1 cellular context compared by ENCODE assay signal in the genomic region with DNA sequence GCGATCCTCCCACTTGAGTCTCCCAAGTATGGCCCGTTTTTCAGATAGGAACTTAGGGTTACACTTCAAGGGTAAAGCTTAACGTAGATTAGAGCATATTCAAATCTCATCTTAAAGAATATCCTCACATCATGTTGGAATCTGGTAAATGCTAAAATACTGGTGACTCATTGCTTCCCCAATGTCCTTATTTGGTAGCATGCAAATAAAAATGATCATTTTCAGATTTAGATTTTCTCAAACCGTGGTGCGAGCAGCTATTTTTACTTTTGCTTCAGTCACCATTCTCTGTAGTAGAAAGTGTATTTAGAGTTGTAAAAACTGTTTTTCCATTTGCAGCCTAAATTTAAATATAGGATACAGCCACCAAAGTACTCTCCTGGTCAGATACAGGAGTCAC.
TF ChIP-seq lines count a peak whose summit lies in the region.

No MANE protein-coding gene starts in this region.

TF ChIP-seq in GM23338, 12 proteins besides CTCF, POLR2A, EP300 and RAD21 (continued from another document):
- TF ChIP-seq, protein P1, sequence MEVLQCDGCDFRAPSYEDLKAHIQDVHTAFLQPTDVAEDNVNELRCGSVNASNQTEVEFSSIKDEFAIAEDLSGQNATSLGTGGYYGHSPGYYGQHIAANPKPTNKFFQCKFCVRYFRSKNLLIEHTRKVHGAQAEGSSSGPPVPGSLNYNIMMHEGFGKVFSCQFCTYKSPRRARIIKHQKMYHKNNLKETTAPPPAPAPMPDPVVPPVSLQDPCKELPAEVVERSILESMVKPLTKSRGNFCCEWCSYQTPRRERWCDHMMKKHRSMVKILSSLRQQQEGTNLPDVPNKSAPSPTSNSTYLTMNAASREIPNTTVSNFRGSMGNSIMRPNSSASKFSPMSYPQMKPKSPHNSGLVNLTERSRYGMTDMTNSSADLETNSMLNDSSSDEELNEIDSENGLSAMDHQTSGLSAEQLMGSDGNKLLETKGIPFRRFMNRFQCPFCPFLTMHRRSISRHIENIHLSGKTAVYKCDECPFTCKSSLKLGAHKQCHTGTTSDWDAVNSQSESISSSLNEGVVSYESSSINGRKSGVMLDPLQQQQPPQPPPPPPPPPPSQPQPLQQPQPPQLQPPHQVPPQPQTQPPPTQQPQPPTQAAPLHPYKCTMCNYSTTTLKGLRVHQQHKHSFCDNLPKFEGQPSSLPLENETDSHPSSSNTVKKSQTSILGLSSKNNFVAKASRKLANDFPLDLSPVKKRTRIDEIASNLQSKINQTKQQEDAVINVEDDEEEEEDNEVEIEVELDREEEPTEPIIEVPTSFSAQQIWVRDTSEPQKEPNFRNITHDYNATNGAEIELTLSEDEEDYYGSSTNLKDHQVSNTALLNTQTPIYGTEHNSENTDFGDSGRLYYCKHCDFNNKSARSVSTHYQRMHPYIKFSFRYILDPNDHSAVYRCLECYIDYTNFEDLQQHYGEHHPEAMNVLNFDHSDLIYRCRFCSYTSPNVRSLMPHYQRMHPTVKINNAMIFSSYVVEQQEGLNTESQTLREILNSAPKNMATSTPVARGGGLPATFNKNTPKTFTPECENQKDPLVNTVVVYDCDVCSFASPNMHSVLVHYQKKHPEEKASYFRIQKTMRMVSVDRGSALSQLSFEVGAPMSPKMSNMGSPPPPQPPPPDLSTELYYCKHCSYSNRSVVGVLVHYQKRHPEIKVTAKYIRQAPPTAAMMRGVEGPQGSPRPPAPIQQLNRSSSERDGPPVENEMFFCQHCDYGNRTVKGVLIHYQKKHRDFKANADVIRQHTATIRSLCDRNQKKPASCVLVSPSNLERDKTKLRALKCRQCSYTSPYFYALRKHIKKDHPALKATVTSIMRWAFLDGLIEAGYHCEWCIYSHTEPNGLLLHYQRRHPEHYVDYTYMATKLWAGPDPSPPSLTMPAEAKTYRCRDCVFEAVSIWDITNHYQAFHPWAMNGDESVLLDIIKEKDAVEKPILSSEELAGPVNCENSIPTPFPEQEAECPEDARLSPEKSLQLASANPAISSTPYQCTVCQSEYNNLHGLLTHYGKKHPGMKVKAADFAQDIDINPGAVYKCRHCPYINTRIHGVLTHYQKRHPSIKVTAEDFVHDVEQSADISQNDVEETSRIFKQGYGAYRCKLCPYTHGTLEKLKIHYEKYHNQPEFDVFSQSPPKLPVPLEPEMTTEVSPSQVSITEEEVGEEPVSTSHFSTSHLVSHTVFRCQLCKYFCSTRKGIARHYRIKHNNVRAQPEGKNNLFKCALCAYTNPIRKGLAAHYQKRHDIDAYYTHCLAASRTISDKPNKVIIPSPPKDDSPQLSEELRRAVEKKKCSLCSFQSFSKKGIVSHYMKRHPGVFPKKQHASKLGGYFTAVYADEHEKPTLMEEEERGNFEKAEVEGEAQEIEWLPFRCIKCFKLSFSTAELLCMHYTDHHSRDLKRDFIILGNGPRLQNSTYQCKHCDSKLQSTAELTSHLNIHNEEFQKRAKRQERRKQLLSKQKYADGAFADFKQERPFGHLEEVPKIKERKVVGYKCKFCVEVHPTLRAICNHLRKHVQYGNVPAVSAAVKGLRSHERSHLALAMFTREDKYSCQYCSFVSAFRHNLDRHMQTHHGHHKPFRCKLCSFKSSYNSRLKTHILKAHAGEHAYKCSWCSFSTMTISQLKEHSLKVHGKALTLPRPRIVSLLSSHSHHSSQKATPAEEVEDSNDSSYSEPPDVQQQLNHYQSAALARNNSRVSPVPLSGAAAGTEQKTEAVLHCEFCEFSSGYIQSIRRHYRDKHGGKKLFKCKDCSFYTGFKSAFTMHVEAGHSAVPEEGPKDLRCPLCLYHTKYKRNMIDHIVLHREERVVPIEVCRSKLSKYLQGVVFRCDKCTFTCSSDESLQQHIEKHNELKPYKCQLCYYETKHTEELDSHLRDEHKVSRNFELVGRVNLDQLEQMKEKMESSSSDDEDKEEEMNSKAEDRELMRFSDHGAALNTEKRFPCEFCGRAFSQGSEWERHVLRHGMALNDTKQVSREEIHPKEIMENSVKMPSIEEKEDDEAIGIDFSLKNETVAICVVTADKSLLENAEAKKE (CRISPR knock-in tag; IDR thresholded peaks at IDR 0.05): no peak
- TF ChIP-seq, protein P2, sequence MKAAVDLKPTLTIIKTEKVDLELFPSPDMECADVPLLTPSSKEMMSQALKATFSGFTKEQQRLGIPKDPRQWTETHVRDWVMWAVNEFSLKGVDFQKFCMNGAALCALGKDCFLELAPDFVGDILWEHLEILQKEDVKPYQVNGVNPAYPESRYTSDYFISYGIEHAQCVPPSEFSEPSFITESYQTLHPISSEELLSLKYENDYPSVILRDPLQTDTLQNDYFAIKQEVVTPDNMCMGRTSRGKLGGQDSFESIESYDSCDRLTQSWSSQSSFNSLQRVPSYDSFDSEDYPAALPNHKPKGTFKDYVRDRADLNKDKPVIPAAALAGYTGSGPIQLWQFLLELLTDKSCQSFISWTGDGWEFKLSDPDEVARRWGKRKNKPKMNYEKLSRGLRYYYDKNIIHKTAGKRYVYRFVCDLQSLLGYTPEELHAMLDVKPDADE (IDR thresholded peaks at IDR 0.05): no peak
- no peak for TF ChIP-seq ZNF331 (CRISPR knock-in tag; IDR thresholded peaks at IDR 0.05; ENCODE audit: low read depth)
